Comparison of ENCODE assay signal across 22 cellular contexts in genomic region chr5:180306796-180307195, GRCh38. TPM values are rescaled to one million over a fixed set of nuclear protein-coding genes. Genes with fewer than 3 reads are reported as not detected.
DNase-seq lines count a peak whose midpoint lies in the region; ATAC-seq, FAIRE-seq and TF ChIP-seq lines count a peak whose summit lies in the region.
"Had no signal": no experiment of that assay in that cellular context is flagged by ENCODE, and none has a peak within 500 bp of the region (broad histone marks: within the 10 kb centered on the region; RNA-seq: fewer than 3 reads in every experiment).

No MANE protein-coding gene starts in this region.

- DNase-seq in cardiac septum (ENCODE audit: low spot score) = peak; percentile 60
- no peak for DNase-seq in heart left ventricle
- DNase-seq in RWPE2 (ENCODE audit: low spot score) = no peak
- peak; percentile 45 for DNase-seq in kidney
- no peak for DNase-seq in activated naive CD8-positive, alpha-beta T cell treated with anti-CD3 and anti-CD28 coated beads, Interleukin-2, amount 50 U/mL, for 24 hours
- DNase-seq in activated effector memory CD4-positive, alpha-beta T cell treated with anti-CD3 and anti-CD28 coated beads, Interleukin-2, amount 50 U/mL, for 16 hours = no peak
- DNase-seq: AML-193; Caco-2; Calu3; CD4-positive, alpha-beta T cell; CD8-positive, alpha-beta T cell; DMS79 treated with DMSO at 0.1 percent for 48 hours; GF-D8 had no signal

- no peak overlapping the region for H3K27ac Mint-ChIP-seq in activated naive CD8-positive, alpha-beta T cell treated with anti-CD3 and anti-CD28 coated beads, Interleukin-2, amount 50 U/mL, for 24 hours
- H3K27ac Mint-ChIP-seq: B cell; CD4-positive, alpha-beta T cell; CD8-positive, alpha-beta T cell had no signal

- no peak for FAIRE-seq in kidney (lab: Jason Lieb, UNC)
- FAIRE-seq: A549, D721Med, G401.6, GM12891, GM19239 had no signal

- no peaks in the 10 kb centered on the region for H3K9me3 Mint-ChIP-seq in activated naive CD8-positive, alpha-beta T cell treated with anti-CD3 and anti-CD28 coated beads, Interleukin-2, amount 50 U/mL, for 24 hours
- H3K9me3 Mint-ChIP-seq: CD4-positive, alpha-beta T cell; CD8-positive, alpha-beta T cell had no signal

- H3K36me3 Mint-ChIP-seq in activated naive CD8-positive, alpha-beta T cell treated with anti-CD3 and anti-CD28 coated beads, Interleukin-2, amount 50 U/mL, for 24 hours (ENCODE audit: low read depth) = no peaks in the 10 kb centered on the region
- H3K36me3 Mint-ChIP-seq: CD8-positive, alpha-beta T cell had no signal

- intact Hi-C loops in cardiac septum (cut with DNase I) = no loop called here
- intact Hi-C loops in heart left ventricle (cut with DNase I) = no loop called here
- intact Hi-C loops in kidney (cut with DNase I) = no loop called here

- H3K27me3 ChIP-seq in heart left ventricle (no peaks in the 10 kb centered on the region), RWPE2 (ENCODE audit: insufficient read depth, poor library complexity, severe bottlenecking) (no peaks in the 10 kb centered on the region)
- H3K27me3 ChIP-seq: BLaER1 treated with 17β-estradiol and CSF1 and Interleukin-3, amounts not matched to agents 10 nM and 100 nM had no signal

- H3K4me3 Mint-ChIP-seq in activated naive CD8-positive, alpha-beta T cell treated with anti-CD3 and anti-CD28 coated beads, Interleukin-2, amount 50 U/mL, for 24 hours = no peak overlapping the region
- H3K4me3 Mint-ChIP-seq: B cell; CD4-positive, alpha-beta T cell; CD8-positive, alpha-beta T cell had no signal

- H3K9ac ChIP-seq in kidney (ENCODE audit: low read length in 2 of 2) = no peak overlapping the region
- H3K9ac ChIP-seq: BLaER1 treated with 17β-estradiol and CSF1 and Interleukin-3, amounts not matched to agents 10 nM and 100 nM had no signal

- no peak overlapping the region for H3K27ac ChIP-seq in heart left ventricle
- H3K27ac ChIP-seq in RWPE2 (ENCODE audit: poor library complexity, severe bottlenecking) = no peak overlapping the region
- no peak overlapping the region for H3K27ac ChIP-seq in kidney (ENCODE audit: low read depth in 2 of 2, low read length in 2 of 2)
- H3K27ac ChIP-seq: 22Rv1; A549; BLaER1 treated with 17β-estradiol and CSF1 and Interleukin-3, amounts not matched to agents 10 nM and 100 nM; C4-2B had no signal

- no peaks in the 10 kb centered on the region for H3K4me1 Mint-ChIP-seq in activated naive CD8-positive, alpha-beta T cell treated with anti-CD3 and anti-CD28 coated beads, Interleukin-2, amount 50 U/mL, for 24 hours
- H3K4me1 Mint-ChIP-seq: B cell had no signal

- peaks cover 0 to 30% (median 0%) of the 10 kb centered on the region in 9 donors for H3K36me3 ChIP-seq in heart left ventricle
- H3K36me3 ChIP-seq in RWPE2 (ENCODE audit: low read depth) = no peaks in the 10 kb centered on the region
- no peaks in the 10 kb centered on the region for H3K36me3 ChIP-seq in kidney (ENCODE audit: control insufficient read depth in 1 of 2, insufficient read depth in 2 of 2, low read length in 2 of 2)
- H3K36me3 ChIP-seq: BLaER1 treated with 17β-estradiol and CSF1 and Interleukin-3, amounts not matched to agents 10 nM and 100 nM had no signal

- TF ChIP-seq POLR2A in heart left ventricle (IDR thresholded peaks at IDR 0.05) = no peak

- H3K27me3 Mint-ChIP-seq in activated naive CD8-positive, alpha-beta T cell treated with anti-CD3 and anti-CD28 coated beads, Interleukin-2, amount 50 U/mL, for 24 hours = no peaks in the 10 kb centered on the region
- H3K27me3 Mint-ChIP-seq: CD4-positive, alpha-beta T cell had no signal

- no peaks in the 10 kb centered on the region for H3K4me1 ChIP-seq in heart left ventricle
- H3K4me1 ChIP-seq in RWPE2 (ENCODE audit: insufficient read depth, poor library complexity, severe bottlenecking) = no peaks in the 10 kb centered on the region
- no peaks in the 10 kb centered on the region for H3K4me1 ChIP-seq in kidney (ENCODE audit: control insufficient read depth in 1 of 2, insufficient read depth in 1 of 2, low read depth in 1 of 2, low read length in 2 of 2)
- H3K4me1 ChIP-seq: A549; BLaER1 treated with 17β-estradiol and CSF1 and Interleukin-3, amounts not matched to agents 10 nM and 100 nM; Caco-2 had no signal

- TF ChIP-seq CTCF in heart left ventricle (IDR thresholded peaks at IDR 0.05) = no peak
- no peak for TF ChIP-seq CTCF in RWPE2 (IDR thresholded peaks at IDR 0.05; ENCODE audit: poor library complexity, severe bottlenecking)
- TF ChIP-seq CTCF in kidney (IDR thresholded peaks at IDR 0.05; ENCODE audit: borderline replicate concordance, extremely low read depth, insufficient read depth) = no peak

- no peak for ATAC-seq in heart left ventricle
- 0 out of 3 replicates have a peak, but pooled peaks have one; percentile 13 for ATAC-seq in RWPE2 (ENCODE audit: low read depth)
- no peak for ATAC-seq in activated naive CD8-positive, alpha-beta T cell treated with anti-CD3 and anti-CD28 coated beads, Interleukin-2, amount 50 U/mL, for 24 hours
- ATAC-seq: A549; CD8-positive, alpha-beta T cell had no signal

- 78 to 96% (median 91%) methylated on average over 3 to 8 of the region's 8 CpGs for WGBS in heart left ventricle, 4 donors

- H3K4me3 ChIP-seq in heart left ventricle = no peak overlapping the region
- no peak overlapping the region for H3K4me3 ChIP-seq in RWPE2 (ENCODE audit: severe bottlenecking)
- H3K4me3 ChIP-seq in kidney (ENCODE audit: low read length in 2 of 2) = no peak overlapping the region
- H3K4me3 ChIP-seq: A549; BLaER1 treated with 17β-estradiol and CSF1 and Interleukin-3, amounts not matched to agents 10 nM and 100 nM had no signal

- H3K9me3 ChIP-seq in heart left ventricle (no peaks in the 10 kb centered on the region), RWPE2 (ENCODE audit: severe bottlenecking) (peaks cover 3% of the 10 kb centered on the region), kidney (ENCODE audit: control insufficient read depth in 1 of 2, low read length in 2 of 2) (no peaks in the 10 kb centered on the region)
- H3K9me3 ChIP-seq: A549; BLaER1 treated with 17β-estradiol and CSF1 and Interleukin-3, amounts not matched to agents 10 nM and 100 nM; Caco-2 had no signal

RNA-seq across cellular contexts. Expression of gene MAPK9, which starts 14.9 kb away (rescaled TPM):
- total RNA-seq in cardiac septum (37.5 TPM), heart left ventricle (10 to 100 TPM; 26.0 to 51.3 (median 41.4) TPM), kidney (30.9 TPM)
- polyA plus RNA-seq in heart left ventricle (10 to 100 TPM; 15.2 to 22.4 TPM), kidney (ENCODE audit: insufficient read depth, low read depth, low replicate concordance) (17.3 TPM)

RNA-seq across cellular contexts. Expression of gene GFPT2, which starts 46.3 kb away (rescaled TPM):
- 12.9 TPM for total RNA-seq in cardiac septum
- total RNA-seq in heart left ventricle = 10 to 100 TPM in 4 of 9 donors, 1 to 10 TPM in 5; 3.7 to 33.9 (median 8.5) TPM
- polyA plus RNA-seq in heart left ventricle = 1 to 10 TPM; 4.1 to 9.9 TPM
- 15.9 TPM for total RNA-seq in kidney
- polyA plus RNA-seq in kidney (ENCODE audit: insufficient read depth, low read depth, low replicate concordance) = 2.7 TPM
- total RNA-seq: Calu3 had no signal

Comparison
In these comparisons a context has a peak if more than half of its experiments do, and no peak if none do; other contexts are left out.
1. DNase-seq: peak in cardiac septum (single experiment) and kidney (single experiment); none in heart left ventricle (0 of 5), RWPE2 (single experiment), activated naive CD8-positive, alpha-beta T cell treated with anti-CD3 and anti-CD28 coated beads, Interleukin-2, amount 50 U/mL, for 24 hours (single experiment) and activated effector memory CD4-positive, alpha-beta T cell treated with anti-CD3 and anti-CD28 coated beads, Interleukin-2, amount 50 U/mL, for 16 hours (single experiment).